8 cellular contexts compared by ENCODE assay signal in the genomic region with DNA sequence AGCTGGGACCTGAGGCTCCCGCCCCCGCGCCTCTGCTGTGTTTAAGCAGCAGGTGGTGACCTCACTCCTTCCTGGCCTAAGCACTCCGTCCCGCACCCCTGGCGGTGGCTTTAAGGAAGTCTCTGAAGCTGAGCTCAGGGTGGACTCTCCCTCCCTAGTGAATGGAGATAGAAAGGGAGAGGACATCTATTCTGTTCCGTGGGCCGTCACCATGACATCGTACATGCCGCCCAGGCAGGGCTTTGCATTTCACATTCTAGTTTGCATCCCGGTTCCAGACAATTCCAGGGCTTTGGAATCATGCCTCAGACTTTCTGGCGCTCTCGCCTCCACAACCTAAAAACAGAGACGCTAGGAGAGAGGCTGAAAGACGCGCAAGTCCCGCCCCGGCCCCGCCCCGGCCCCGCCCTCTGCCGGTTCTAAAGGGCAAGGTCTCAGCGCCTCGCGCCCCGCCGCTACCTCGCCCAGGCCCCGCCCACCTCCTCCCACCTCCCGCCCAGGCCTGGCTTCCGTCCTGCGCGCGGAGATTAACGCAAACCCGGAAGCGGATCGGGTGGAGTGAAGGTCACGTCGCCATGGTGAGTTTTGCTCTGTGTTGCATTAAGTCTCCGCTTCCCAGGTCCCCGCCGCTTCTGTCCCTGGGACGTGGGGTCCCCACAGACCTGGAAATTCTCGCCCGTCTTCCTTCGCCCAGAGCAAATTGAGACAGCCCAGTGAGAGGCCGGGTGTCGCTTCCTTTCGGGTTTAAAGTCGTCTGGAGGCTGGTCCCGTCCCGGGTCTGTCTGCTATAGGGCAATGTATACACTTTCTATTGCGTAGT. TPM values are rescaled to one million over a fixed set of nuclear protein-coding genes. Genes with fewer than 3 reads are reported as not detected.
A peak's percentile ranks its signal among the peaks of the same experiment; 100 is the strongest.
DNase-seq lines count a peak whose midpoint lies in the region; ATAC-seq and TF ChIP-seq lines count a peak whose summit lies in the region.

A gene (plus strand): TSS at position 535 of the 820 bp plus-strand sequence. CDS start 15,617 bp downstream, outside the sequence.

- in situ Hi-C loops in GM13976 (cut with MboI; ENCODE audit: low sequenced_read_pairs, unreplicated experiment) = no loop called here

- H3K4me1 ChIP-seq in right cardiac atrium (ENCODE audit: control insufficient read depth, insufficient read depth, low read length) = no peaks in the 10 kb centered on the region
- no peaks in the 10 kb centered on the region for H3K4me1 ChIP-seq in uterus

- TF ChIP-seq CTCF in GM13976 (IDR thresholded peaks at IDR 0.05; ENCODE audit: borderline replicate concordance, control extremely low read depth, extremely low read depth, insufficient read depth, missing control alignments) (peak; percentile 35), uterus (IDR thresholded peaks at IDR 0.05) (peak; percentile 25 to 80 (median 69))

- peak; percentile 90 for DNase-seq in GM13976 (ENCODE audit: low spot score)
- peak; percentile 84 for DNase-seq in NCI-H1436 treated with DMSO at 0.1 percent for 48 hours (lab: John Stamatoyannopoulos, UW)
- peak; percentile 81 to 99 (median 96) for DNase-seq in T-helper 2 cell
- DNase-seq in anterior cingulate cortex (lab: John Stamatoyannopoulos, UW) = peak; percentile 27 to 96 (median 88)
- DNase-seq in right cardiac atrium = peak; percentile 97 to 99 (median 99)
- DNase-seq in putamen (ENCODE audit: low spot score) = peak; percentile 88
- DNase-seq in uterus = peak; percentile 97 to 98

- ATAC-seq in HG02852 (IDR thresholded peaks at IDR 0.05; ENCODE audit: unreplicated experiment) = peak; percentile 84
- ATAC-seq in right cardiac atrium = peak; percentile 98 to 99

- H3K36me3 ChIP-seq in uterus = no peaks in the 10 kb centered on the region

- WGBS in right cardiac atrium = under 1% methylated on average over 54 of the region's 54 CpGs

- H3K9me3 ChIP-seq in right cardiac atrium (ENCODE audit: control insufficient read depth, low read length) = no peaks in the 10 kb centered on the region
- H3K9me3 ChIP-seq in uterus = no peaks in the 10 kb centered on the region

- H3K27ac ChIP-seq in right cardiac atrium (ENCODE audit: low read length) (peak within 1 kb of the TSS; percentile 100), uterus (peak within 1 kb of the TSS; percentile 88 to 89)

- H3K27me3 ChIP-seq in right cardiac atrium (ENCODE audit: control insufficient read depth, insufficient read depth) (no peaks in the 10 kb centered on the region), uterus (no peaks in the 10 kb centered on the region)

- TF ChIP-seq POLR2A in uterus (IDR thresholded peaks at IDR 0.05) = peak; percentile 16 to 30

- H3K4me3 ChIP-seq in right cardiac atrium (ENCODE audit: low read length) (peak within 1 kb of the TSS; percentile 84), uterus (peak within 1 kb of the TSS; percentile 56 to 73)

- intact Hi-C loops in right cardiac atrium (cut with DNase I) = no loop called here
- intact Hi-C loops in uterus (cut with DNase I; ENCODE audit: low total_unique reads) = no loop called here

RNA-seq across cellular contexts. Expression of the gene that starts here (rescaled TPM):
- 10 to 100 TPM; 27.6 to 34.2 (median 30.3) TPM for total RNA-seq in right cardiac atrium
- polyA plus RNA-seq in right cardiac atrium = 9.0 TPM
- 10 to 100 TPM; 23.7 to 40.9 (median 30.4) TPM for total RNA-seq in uterus

Comparison
In these comparisons a context has a peak if more than half of its experiments do, and no peak if none do; other contexts are left out.
1. Peak in every context shown above with its lines: DNase-seq, ATAC-seq, H3K4me3 ChIP-seq and H3K27ac ChIP-seq.